Comparison of ENCODE assay signal across 23 cellular contexts in genomic region chr1:24127801-24128363, GRCh38. TPM values are rescaled to one million over a fixed set of nuclear protein-coding genes. Genes with fewer than 3 reads are reported as not detected.
A peak's percentile ranks its signal among the peaks of the same experiment; 100 is the strongest.
DNase-seq lines count a peak whose midpoint lies in the region; ATAC-seq, FAIRE-seq and TF ChIP-seq lines count a peak whose summit lies in the region.
"Had no signal": no experiment of that assay in that cellular context is flagged by ENCODE, and none has a peak within 500 bp of the region (broad histone marks: within the 10 kb centered on the region; RNA-seq: fewer than 3 reads in every experiment).

No MANE protein-coding gene starts in this region.

- H3K27ac ChIP-seq in gastrocnemius medialis = peak overlapping the region in 3 of 4 donors; percentile 74 to 87 (median 82)
- H3K27ac ChIP-seq: A549; BLaER1 treated with 17β-estradiol and CSF1 and Interleukin-3, amounts not matched to agents 10 nM and 100 nM had no signal

- no peak overlapping the region for H3K4me3 ChIP-seq in LNCaP clone FGC (ENCODE audit: low read depth, low read length)
- H3K4me3 ChIP-seq in gastrocnemius medialis = no peak overlapping the region
- H3K4me3 ChIP-seq: A549; BLaER1 treated with 17β-estradiol and CSF1 and Interleukin-3, amounts not matched to agents 10 nM and 100 nM had no signal

- TF ChIP-seq POLR2A in GM12892 (IDR thresholded peaks at IDR 0.05; ENCODE audit: low read depth, low read length) (no peak), gastrocnemius medialis (IDR thresholded peaks at IDR 0.05) (no peak)

- H3K36me3 ChIP-seq in gastrocnemius medialis = no peaks in the 10 kb centered on the region

- peaks cover 11 to 18% of the 10 kb centered on the region in 2 donors for H3K4me1 ChIP-seq in gastrocnemius medialis
- H3K4me1 ChIP-seq: A549 had no signal

- ATAC-seq in left colon (peak; percentile 56), gastrocnemius medialis (no peak)
- ATAC-seq: A549 had no signal

- no peaks in the 10 kb centered on the region for H3K27me3 ChIP-seq in gastrocnemius medialis
- H3K27me3 ChIP-seq: BLaER1 treated with 17β-estradiol and CSF1 and Interleukin-3, amounts not matched to agents 10 nM and 100 nM had no signal

- in situ Hi-C loops in gastrocnemius medialis (cut with MboI; ENCODE audit: low sequenced_read_pairs in 4 of 4) = no loop called here

- H3K9me3 ChIP-seq in gastrocnemius medialis = no peaks in the 10 kb centered on the region

- TF ChIP-seq CTCF in LNCaP clone FGC (IDR thresholded peaks at IDR 0.05; ENCODE audit: control insufficient read depth, extremely low read depth, insufficient read depth) (no peak), gastrocnemius medialis (IDR thresholded peaks at IDR 0.05 in 4 of 5, conservative IDR thresholded peaks at IDR 0.05 in 1 of 5) (no peak), GM20000 (IDR thresholded peaks at IDR 0.05; ENCODE audit: extremely low read depth, missing control alignments) (no peak)

- FAIRE-seq in GM12892 (lab: Jason Lieb, UNC) = peak; percentile 50
- FAIRE-seq: A549, HTR-8/SVneo had no signal

- no peak for DNase-seq in GM12892 (ENCODE audit: insufficient read length)
- peak; percentile 44 for DNase-seq in LNCaP clone FGC (ENCODE audit: low read depth)
- DNase-seq in left colon = no peak
- no peak for DNase-seq in gastrocnemius medialis
- DNase-seq in NCI-H2196 treated with DMSO at 0.1 percent for 48 hours (lab: John Stamatoyannopoulos, UW; ENCODE audit: unreplicated experiment) = no peak
- no peak for DNase-seq in hippocampal formation (lab: John Stamatoyannopoulos, UW)
- no peak for DNase-seq in GM20000 (ENCODE audit: low spot score)
- DNase-seq: AML-193; CD4-positive, alpha-beta memory T cell; DMS53; H7; KG1; MM.1S; NCI-H2029; NCI-H2227 treated with DMSO at 0.1 percent for 48 hours; RPMI8226; SHP77 had no signal

- intact Hi-C loops in left colon (cut with DNase I, micrococcal nuclease) (no loop called here), gastrocnemius medialis (cut with DNase I; ENCODE audit: low total_unique reads) (no loop called here)

RNA-seq across cellular contexts. Expression of gene IL22RA1, which starts 15.1 kb away (rescaled TPM):
- polyA plus RNA-seq in GM12892 (2012; ENCODE audit: missing spikeins) = not detected
- total RNA-seq in left colon (10 to 100 TPM; 26.6 to 40.0 TPM), gastrocnemius medialis (under 1 TPM in 1 of 4 donors, not detected in 3; 0.36 TPM)
- total RNA-seq: CD4-positive, alpha-beta memory T cell; Daoy; G401 had no signal
- polyA plus RNA-seq: CD4-positive, alpha-beta memory T cell had no signal

RNA-seq across cellular contexts. Expression of gene MYOM3, which starts 15.9 kb away (rescaled TPM):
- not detected for polyA plus RNA-seq in GM12892 (2012; ENCODE audit: missing spikeins)
- 1 to 10 TPM; 4.1 to 4.2 TPM for total RNA-seq in left colon
- 100 to 1,000 TPM; 114 to 266 (median 184) TPM for total RNA-seq in gastrocnemius medialis
- total RNA-seq: CD4-positive, alpha-beta memory T cell; SK-MEL-5 had no signal
- polyA plus RNA-seq: CD4-positive, alpha-beta memory T cell had no signal

RNA-seq across cellular contexts. Expression of gene IFNLR1, which starts 59.2 kb away (rescaled TPM):
- polyA plus RNA-seq in GM12892 (2012; ENCODE audit: missing spikeins) = 5.3 TPM
- total RNA-seq in left colon (10 to 100 TPM; 11.3 to 23.2 TPM), gastrocnemius medialis (1 to 10 TPM; 2.0 to 7.4 (median 5.0) TPM)
- total RNA-seq: SK-MEL-5 had no signal

Comparison
In these comparisons a context has a peak if more than half of its experiments do, and no peak if none do; other contexts are left out.
1. RNA of gene IL22RA1, which starts 15.1 kb away (total RNA-seq): 26.6 to 40.0 TPM in left colon; 0.36 TPM in gastrocnemius medialis; every median in the first group is over 10 times any median in the second.
2. RNA of gene MYOM3, which starts 15.9 kb away (total RNA-seq): 114 to 266 TPM in gastrocnemius medialis; 4.1 to 4.2 TPM in left colon; every median in the first group is over 10 times any median in the second.